1 cellular context compared by ENCODE assay signal in the genomic region with DNA sequence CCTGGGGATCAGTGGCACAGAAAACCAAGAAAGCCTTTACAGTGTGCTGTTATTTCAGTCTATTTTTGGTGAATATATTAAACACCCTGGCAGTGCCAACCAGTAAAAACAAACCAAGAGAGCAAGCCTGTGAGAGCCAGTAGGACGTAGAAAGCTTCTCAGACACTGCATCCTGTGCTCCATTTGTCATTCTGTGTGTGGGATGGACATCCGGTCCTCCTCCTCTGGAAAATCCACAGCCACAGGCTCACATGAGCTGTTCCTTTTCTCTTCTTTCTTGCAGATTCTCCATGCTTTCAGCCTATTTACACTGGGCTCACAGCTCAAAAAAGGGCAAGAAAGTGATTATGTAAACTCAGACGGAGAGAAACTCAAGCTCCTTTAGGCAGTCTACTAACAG.
TF ChIP-seq lines count a peak whose summit lies in the region.

No MANE protein-coding gene starts in this region.

TF ChIP-seq in H1, 55 proteins besides CTCF, POLR2A, EP300 and RAD21 (continued from another document):
- TF ChIP-seq, protein P1, sequence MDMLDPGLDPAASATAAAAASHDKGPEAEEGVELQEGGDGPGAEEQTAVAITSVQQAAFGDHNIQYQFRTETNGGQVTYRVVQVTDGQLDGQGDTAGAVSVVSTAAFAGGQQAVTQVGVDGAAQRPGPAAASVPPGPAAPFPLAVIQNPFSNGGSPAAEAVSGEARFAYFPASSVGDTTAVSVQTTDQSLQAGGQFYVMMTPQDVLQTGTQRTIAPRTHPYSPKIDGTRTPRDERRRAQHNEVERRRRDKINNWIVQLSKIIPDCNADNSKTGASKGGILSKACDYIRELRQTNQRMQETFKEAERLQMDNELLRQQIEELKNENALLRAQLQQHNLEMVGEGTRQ (IDR thresholded peaks at IDR 0.05; ENCODE audit: low read length) = no peak
- TF ChIP-seq CBX8 (IDR thresholded peaks at IDR 0.05; ENCODE audit: borderline replicate concordance, low read depth, low read length) = no peak
- no peak for TF ChIP-seq HDAC2 (IDR thresholded peaks at IDR 0.05; ENCODE audit: borderline replicate concordance in 1 of 2, low read depth in 2 of 2, low read length in 2 of 2)
- TF ChIP-seq SP4 (IDR thresholded peaks at IDR 0.05; ENCODE audit: low read length) = no peak
- no peak for TF ChIP-seq SAP30 (IDR thresholded peaks at IDR 0.05; ENCODE audit: insufficient read depth, insufficient replicate concordance, low read length)
- TF ChIP-seq CBX5 (IDR thresholded peaks at IDR 0.05; ENCODE audit: low read depth, low read length) = no peak
- TF ChIP-seq CHD1 (IDR thresholded peaks at IDR 0.05; ENCODE audit: low read depth, low read length) = no peak
- no peak for TF ChIP-seq RNF2 (IDR thresholded peaks at IDR 0.05; ENCODE audit: borderline replicate concordance, low read depth, low read length, missing control alignments, poor library complexity, severe bottlenecking)
- TF ChIP-seq CTBP2 (IDR thresholded peaks at IDR 0.05; ENCODE audit: borderline replicate concordance, insufficient read depth, insufficient read length, low read length) = no peak
